Comparison of ENCODE assay signal across 16 cellular contexts in the genomic region with DNA sequence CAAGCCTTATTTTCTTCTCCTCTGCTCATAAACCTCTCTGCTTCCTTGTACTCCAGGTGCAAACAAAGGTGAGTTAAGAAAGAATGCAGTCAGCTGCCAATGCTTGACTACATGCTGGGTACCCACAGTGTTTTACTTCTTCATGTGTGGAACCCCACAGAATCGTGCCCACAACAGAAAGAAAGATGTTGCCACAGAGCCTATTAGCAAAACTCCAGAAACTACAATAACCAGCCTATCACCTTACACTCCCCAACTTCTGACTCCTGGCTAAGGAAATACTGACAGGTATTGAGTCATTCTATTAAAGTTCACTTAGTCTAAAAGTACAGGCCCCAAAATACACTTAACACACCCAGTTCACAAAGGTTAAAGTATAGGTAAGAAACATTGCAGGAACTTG. TPM values are rescaled to one million over a fixed set of nuclear protein-coding genes. Genes with fewer than 3 reads are reported as not detected.
DNase-seq lines count a peak whose midpoint lies in the region; ATAC-seq, FAIRE-seq and TF ChIP-seq lines count a peak whose summit lies in the region.
"Had no signal": no experiment of that assay in that cellular context is flagged by ENCODE, and none has a peak within 500 bp of the region (broad histone marks: within the 10 kb centered on the region; RNA-seq: fewer than 3 reads in every experiment).

No MANE protein-coding gene starts in this region.

- H3K9me3 ChIP-seq in keratinocyte (ENCODE audit: control insufficient read depth, low read depth, low read length) (no peaks in the 10 kb centered on the region), sigmoid colon (no peaks in the 10 kb centered on the region)

- H3K9me1 ChIP-seq in keratinocyte (ENCODE audit: control insufficient read depth, extremely low read depth, insufficient read depth, low read length) = no peaks in the 10 kb centered on the region

- WGBS in sigmoid colon, 2 donors = 18 to 48% methylated on average over 1 of the region's 1 CpG

- H2AFZ ChIP-seq in keratinocyte (ENCODE audit: control insufficient read depth, low read length) = peak overlapping the region; percentile 11

- H3K4me1 Mint-ChIP-seq in activated CD8-positive, alpha-beta memory T cell treated with anti-CD3 and anti-CD28 coated beads, Interleukin-2, amount 10 ng/mL, durations not matched to agents 7 days and 5 days = peaks cover 54% of the 10 kb centered on the region
- peaks cover 59% of the 10 kb centered on the region for H3K4me1 Mint-ChIP-seq in activated naive CD8-positive, alpha-beta T cell treated with anti-CD3 and anti-CD28 coated beads for 36 hours
- peaks cover 70% of the 10 kb centered on the region for H3K4me1 Mint-ChIP-seq in stimulated activated naive CD8-positive, alpha-beta T cell treated with anti-CD3 and anti-CD28 coated beads, Interleukin-15, amount 100 ng/mL, for 72 hours

- H3K27me3 ChIP-seq in keratinocyte (ENCODE audit: control insufficient read depth, extremely low read depth, insufficient read depth, low read length) (no peaks in the 10 kb centered on the region), sigmoid colon (no peaks in the 10 kb centered on the region)

- H3K4me1 ChIP-seq in keratinocyte (ENCODE audit: control insufficient read depth, extremely low read depth, insufficient read depth, low read length) (peaks cover 11% of the 10 kb centered on the region), sigmoid colon (no peaks in the 10 kb centered on the region)

- no peaks in the 10 kb centered on the region for H3K27me3 Mint-ChIP-seq in activated CD8-positive, alpha-beta memory T cell treated with anti-CD3 and anti-CD28 coated beads, Interleukin-2, amount 10 ng/mL, durations not matched to agents 7 days and 5 days
- H3K27me3 Mint-ChIP-seq in activated naive CD8-positive, alpha-beta T cell treated with anti-CD3 and anti-CD28 coated beads for 36 hours = no peaks in the 10 kb centered on the region
- H3K27me3 Mint-ChIP-seq in stimulated activated naive CD8-positive, alpha-beta T cell treated with anti-CD3 and anti-CD28 coated beads, Interleukin-15, amount 100 ng/mL, for 72 hours = no peaks in the 10 kb centered on the region

- no peak for TF ChIP-seq EP300 in sigmoid colon (IDR thresholded peaks at IDR 0.05)

- dilution Hi-C loops in keratinocyte (cut with MboI; ENCODE audit: extremely low pct_ligation_motif_present, low sequenced_read_pairs) = no loop called here

- intact Hi-C loops in sigmoid colon (cut with DNase I) = no loop called here

- H4K20me1 ChIP-seq in keratinocyte (ENCODE audit: control insufficient read depth, extremely low read depth, insufficient read depth, low read length) = no peaks in the 10 kb centered on the region

- H3K27ac ChIP-seq in keratinocyte (ENCODE audit: control insufficient read depth, insufficient read depth, low read length) (peak overlapping the region; percentile 6), sigmoid colon (no peak overlapping the region)

- no peaks in the 10 kb centered on the region for H3K9me3 Mint-ChIP-seq in activated CD8-positive, alpha-beta memory T cell treated with anti-CD3 and anti-CD28 coated beads, Interleukin-2, amount 10 ng/mL, durations not matched to agents 7 days and 5 days (ENCODE audit: low read depth)
- H3K9me3 Mint-ChIP-seq in activated naive CD8-positive, alpha-beta T cell treated with anti-CD3 and anti-CD28 coated beads for 36 hours = no peaks in the 10 kb centered on the region
- H3K9me3 Mint-ChIP-seq in stimulated activated naive CD8-positive, alpha-beta T cell treated with anti-CD3 and anti-CD28 coated beads, Interleukin-15, amount 100 ng/mL, for 72 hours = no peaks in the 10 kb centered on the region

- peak; percentile 76 for FAIRE-seq in keratinocyte (lab: Jason Lieb, UNC)
- FAIRE-seq in H54 (lab: Jason Lieb, UNC) = no peak

- TF ChIP-seq CTCF in keratinocyte (optimal IDR thresholded peaks at IDR 0.05 in 1 of 3, IDR thresholded peaks at IDR 0.05 in 1 of 3, conservative IDR thresholded peaks at IDR 0.05 in 1 of 3; ENCODE audit: extremely low read depth in 1 of 3, insufficient read depth in 2 of 3, low read length in 3 of 3) (no peak), sigmoid colon (IDR thresholded peaks at IDR 0.05) (no peak)

- H3K27ac Mint-ChIP-seq in activated CD8-positive, alpha-beta memory T cell treated with anti-CD3 and anti-CD28 coated beads, Interleukin-2, amount 10 ng/mL, durations not matched to agents 7 days and 5 days = peak overlapping the region; percentile 12
- H3K27ac Mint-ChIP-seq in activated naive CD8-positive, alpha-beta T cell treated with anti-CD3 and anti-CD28 coated beads for 36 hours = peak overlapping the region; percentile 77
- peak overlapping the region; percentile 59 to 86 for H3K27ac Mint-ChIP-seq in stimulated activated naive CD8-positive, alpha-beta T cell treated with anti-CD3 and anti-CD28 coated beads, Interleukin-15, amount 100 ng/mL, for 72 hours

- H3K79me2 ChIP-seq in keratinocyte (ENCODE audit: control insufficient read depth, insufficient read depth, low read length) = no peaks in the 10 kb centered on the region

- H3K36me3 Mint-ChIP-seq in activated CD8-positive, alpha-beta memory T cell treated with anti-CD3 and anti-CD28 coated beads, Interleukin-2, amount 10 ng/mL, durations not matched to agents 7 days and 5 days = peaks cover 54% of the 10 kb centered on the region
- peaks cover 7% of the 10 kb centered on the region for H3K36me3 Mint-ChIP-seq in activated naive CD8-positive, alpha-beta T cell treated with anti-CD3 and anti-CD28 coated beads for 36 hours

- CTCF ChIA-PET in activated CD8-positive, alpha-beta memory T cell treated with anti-CD3 and anti-CD28 coated beads, Interleukin-2, amount 10 ng/mL, durations not matched to agents 7 days and 5 days (lab: Charles Lee) = no interaction called here

- H3K4me2 ChIP-seq in keratinocyte (ENCODE audit: control insufficient read depth, extremely low read depth, insufficient read depth, low read depth, low read length) = peak overlapping the region; percentile 43

- no peaks in the 10 kb centered on the region for H3K36me3 ChIP-seq in keratinocyte (ENCODE audit: control insufficient read depth in 2 of 2, extremely low read depth in 1 of 2, insufficient read depth in 2 of 2, low read length in 2 of 2)
- no peaks in the 10 kb centered on the region for H3K36me3 ChIP-seq in sigmoid colon

- no peak for ATAC-seq in activated CD8-positive, alpha-beta memory T cell treated with anti-CD3 and anti-CD28 coated beads, Interleukin-2, amount 10 ng/mL, durations not matched to agents 7 days and 5 days
- ATAC-seq in stimulated activated naive CD8-positive, alpha-beta T cell treated with anti-CD3 and anti-CD28 coated beads, Interleukin-15, amount 100 ng/mL, for 72 hours = peak; percentile 85
- ATAC-seq in HG03442 (IDR thresholded peaks at IDR 0.05; ENCODE audit: unreplicated experiment) = no peak

- no peak overlapping the region for H3K4me3 Mint-ChIP-seq in activated CD8-positive, alpha-beta memory T cell treated with anti-CD3 and anti-CD28 coated beads, Interleukin-2, amount 10 ng/mL, durations not matched to agents 7 days and 5 days
- H3K4me3 Mint-ChIP-seq in activated naive CD8-positive, alpha-beta T cell treated with anti-CD3 and anti-CD28 coated beads for 36 hours = no peak overlapping the region
- H3K4me3 Mint-ChIP-seq in stimulated activated naive CD8-positive, alpha-beta T cell treated with anti-CD3 and anti-CD28 coated beads, Interleukin-15, amount 100 ng/mL, for 72 hours = peak overlapping the region; percentile 2 to 12

- no peak for DNase-seq in activated CD8-positive, alpha-beta memory T cell treated with anti-CD3 and anti-CD28 coated beads, Interleukin-2, amount 10 ng/mL, durations not matched to agents 7 days and 5 days
- no peak for DNase-seq in activated CD8-positive, alpha-beta memory T cell treated with anti-CD3 and anti-CD28 coated beads, Interleukin-2, amount 50 U/mL, for 4 hours
- no peak for DNase-seq in activated naive CD8-positive, alpha-beta T cell treated with anti-CD3 and anti-CD28 coated beads for 36 hours
- DNase-seq in keratinocyte (ENCODE audit: low read depth, low spot score) (no peak), H54 (ENCODE audit: insufficient read length, low spot score) (no peak), sigmoid colon (no peak)
- no peak for DNase-seq in stimulated activated naive CD8-positive, alpha-beta T cell treated with anti-CD3 and anti-CD28 coated beads, Interleukin-15, amount 100 ng/mL, for 72 hours
- DNase-seq: activated gamma-delta T cell treated with Interleukin-2 at 50 U/mL for 16 hours, cerebellar nuclear complex, KBM-7, left ventricle myocardium superior, NCI-H1694, NCI-H526, Right ventricle myocardium superior had no signal

- H3K4me3 ChIP-seq in keratinocyte (ENCODE audit: control insufficient read depth in 2 of 3, extremely low read depth in 1 of 3, insufficient read depth in 2 of 3, low read depth in 1 of 3, low read length in 3 of 3) = no peak overlapping the region
- H3K4me3 ChIP-seq in sigmoid colon = no peak overlapping the region

- no peak overlapping the region for H3K9ac ChIP-seq in keratinocyte (ENCODE audit: control insufficient read depth, extremely low read depth, insufficient read depth, low read length)

- no peak for TF ChIP-seq POLR2A in H54 (IDR thresholded peaks at IDR 0.05; ENCODE audit: low read depth, low read length)
- no peak for TF ChIP-seq POLR2A in sigmoid colon (IDR thresholded peaks at IDR 0.05)

RNA-seq across cellular contexts. Expression of a gene that starts 56.9 kb away (rescaled TPM):
- under 1 TPM; 0.73 to 0.76 TPM for total RNA-seq in activated CD8-positive, alpha-beta memory T cell treated with anti-CD3 and anti-CD28 coated beads, Interleukin-2, amount 10 ng/mL, durations not matched to agents 7 days and 5 days
- total RNA-seq in activated naive CD8-positive, alpha-beta T cell treated with anti-CD3 and anti-CD28 coated beads for 36 hours = not detected
- polyA plus RNA-seq in keratinocyte = 0.09 to 0.54 TPM (median 0.31 TPM) in 3 replicates
- 0.81 TPM for polyA plus RNA-seq in keratinocyte (2011; ENCODE audit: low read depth)
- 0.13 and 0.22 TPM in 2 replicates for polyA plus RNA-seq in keratinocyte (2011; cell fraction: cytosol; rRNA removed)
- polyA plus RNA-seq in keratinocyte (2011; cell fraction: nucleus; rRNA removed) = 0.23 and 0.37 TPM in 2 replicates
- polyA plus RNA-seq in keratinocyte (2012; ENCODE audit: low replicate concordance) = 0.23 and 0.36 TPM in 2 replicates
- polyA minus RNA-seq in keratinocyte = 0.30 to 0.32 TPM in 2 of 3 replicates, not detected in the other
- polyA minus RNA-seq in keratinocyte (2011; cell fraction: cytosol; rRNA and poly(A)+ RNA removed) = not detected
- polyA minus RNA-seq in keratinocyte (2011; cell fraction: nucleus; rRNA and poly(A)+ RNA removed) = 1.2 TPM in 1 of 2 replicates, not detected in the other
- 1 to 10 TPM; 1.2 to 3.0 (median 2.0) TPM for total RNA-seq in sigmoid colon
- polyA plus RNA-seq in sigmoid colon = under 1 TPM in 2 of 3 donors, not detected in 1; 0.46 to 0.90 TPM
- total RNA-seq: epithelial cell of proximal tubule had no signal

Comparison
In these comparisons a context has a peak if more than half of its experiments do, and no peak if none do; other contexts are left out.
1. H3K27ac Mint-ChIP-seq: peak in every context shown above with its lines; median percentile 77 in activated naive CD8-positive, alpha-beta T cell treated with anti-CD3 and anti-CD28 coated beads for 36 hours; 72 in stimulated activated naive CD8-positive, alpha-beta T cell treated with anti-CD3 and anti-CD28 coated beads, Interleukin-15, amount 100 ng/mL, for 72 hours; 12 in activated CD8-positive, alpha-beta memory T cell treated with anti-CD3 and anti-CD28 coated beads, Interleukin-2, amount 10 ng/mL, durations not matched to agents 7 days and 5 days.
2. H3K4me3 Mint-ChIP-seq: peak in stimulated activated naive CD8-positive, alpha-beta T cell treated with anti-CD3 and anti-CD28 coated beads, Interleukin-15, amount 100 ng/mL, for 72 hours (2 of 2); none in activated CD8-positive, alpha-beta memory T cell treated with anti-CD3 and anti-CD28 coated beads, Interleukin-2, amount 10 ng/mL, durations not matched to agents 7 days and 5 days (single experiment) and activated naive CD8-positive, alpha-beta T cell treated with anti-CD3 and anti-CD28 coated beads for 36 hours (single experiment).